Comparison of ENCODE assay signal across 8 cellular contexts in genomic region chr15:80695911-80696651, GRCh38. TPM values are rescaled to one million over a fixed set of nuclear protein-coding genes. Genes with fewer than 3 reads are reported as not detected.
DNase-seq lines count a peak whose midpoint lies in the region; ATAC-seq, FAIRE-seq and TF ChIP-seq lines count a peak whose summit lies in the region.

No MANE protein-coding gene starts in this region.

- DNase-seq in GM06990 (ENCODE audit: extremely low read depth, insufficient read length) (peak; percentile 35), HTR-8/SVneo (ENCODE audit: insufficient read length, low spot score) (peak; percentile 47), epidermal melanocyte (ENCODE audit: insufficient read length, low spot score) (peak; percentile 42), myocyte (ENCODE audit: low read depth) (peak; percentile 31), NCI-H1105 treated with DMSO at 0.1 percent for 48 hours (lab: John Stamatoyannopoulos, UW) (no peak)
- peak; percentile 6 to 14 for DNase-seq in activated CD4-positive, alpha-beta T cell treated with anti-CD3 and anti-CD28 coated beads, Interleukin-2, amount 50 U/mL, for 4 hours

- 4% methylated on average over 43 of the region's 43 CpGs for WGBS in urinary bladder

- TF ChIP-seq CTCF in GM06990 (IDR thresholded peaks at IDR 0.05; ENCODE audit: insufficient read depth, low read length, poor library complexity, severe bottlenecking), result peak; percentile 42

- H3K4me1 ChIP-seq in urinary bladder (ENCODE audit: insufficient read depth), result no peaks in the 10 kb centered on the region

- ATAC-seq in GM18868 (IDR thresholded peaks at IDR 0.05; ENCODE audit: unreplicated experiment), result no peak

- H3K27ac ChIP-seq in urinary bladder (ENCODE audit: low read depth), result no peak overlapping the region

- H3K4me3 ChIP-seq in GM06990 (replicated peaks; ENCODE audit: low read depth, low read length) (peak overlapping the region; percentile 77), urinary bladder (ENCODE audit: low read depth, low read length) (peak overlapping the region; percentile 75)

- H3K36me3 ChIP-seq in GM06990 (ENCODE audit: control insufficient read depth, insufficient read depth, low read length) (no peaks in the 10 kb centered on the region), urinary bladder (ENCODE audit: insufficient read depth) (no peaks in the 10 kb centered on the region)

- no peaks in the 10 kb centered on the region for H3K27me3 ChIP-seq in GM06990 (replicated peaks; ENCODE audit: control insufficient read depth, insufficient read depth, low read length)

- FAIRE-seq in HTR-8/SVneo (lab: Jason Lieb, UNC), result no peak

RNA-seq across cellular contexts. Expression of gene ABHD17C, which starts 1.0 kb away (rescaled TPM):
- 5.1 and 5.7 TPM in 2 replicates for total RNA-seq in myocyte
- polyA plus RNA-seq in myocyte (2012), result 17.7 TPM
- 14.3 TPM for total RNA-seq in urinary bladder
- polyA plus RNA-seq in urinary bladder, result 9.0 TPM
